ENCODE assay signal across 8 cellular contexts in the genomic region with DNA sequence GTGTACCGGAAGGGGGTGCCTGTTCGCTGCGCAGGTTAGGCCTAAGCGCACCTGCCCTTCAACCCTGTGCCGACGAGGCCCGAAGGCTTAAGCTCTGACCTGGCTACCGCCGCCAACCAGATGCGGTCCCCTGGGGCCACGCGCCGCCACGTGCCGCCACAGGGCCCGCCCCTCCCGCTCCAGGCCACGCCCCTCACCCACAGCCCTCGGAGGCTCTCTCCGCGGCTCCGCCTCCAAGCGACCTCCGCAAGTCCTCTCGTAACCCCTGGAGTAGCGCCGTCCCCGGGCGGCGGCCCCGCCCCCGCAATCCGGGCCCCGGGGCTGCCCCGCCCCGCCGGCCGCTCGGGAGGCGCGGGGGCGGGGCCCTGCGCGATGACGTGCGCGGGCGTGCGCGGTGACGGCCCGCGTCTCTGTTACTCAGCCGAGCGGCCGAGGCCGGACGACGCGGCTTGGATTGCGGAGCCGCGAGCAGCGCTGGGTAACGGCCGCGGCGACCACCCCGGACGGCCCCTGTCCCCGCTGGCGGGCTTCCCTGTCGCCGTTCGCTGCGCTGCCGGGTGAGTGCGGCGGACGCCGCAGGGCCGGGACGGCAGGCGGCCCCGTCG. TPM values are rescaled to one million over a fixed set of nuclear protein-coding genes. Genes with fewer than 3 reads are reported as not detected.
DNase-seq lines count a peak whose midpoint lies in the region; TF ChIP-seq lines count a peak whose summit lies in the region.

TSS of gene MAPK8 (plus strand) at position 413 of the 605 bp plus-strand sequence. CDS start 94,984 bp downstream, outside the sequence.

- peak; percentile 62 for DNase-seq in GM04504 (ENCODE audit: low read depth)
- peak; percentile 71 for DNase-seq in HFFc6
- peak; percentile 96 for DNase-seq in NAMALWA (ENCODE audit: low spot score)
- DNase-seq in SK-N-MC (ENCODE audit: low read depth, low spot score), result peak; percentile 1
- peak; percentile 94 for DNase-seq in activated naive CD4-positive, alpha-beta T cell treated with anti-CD3 and anti-CD28 coated beads, Interleukin-2, amount 10 ng/mL, durations not matched to agents 7 days and 5 days
- DNase-seq in germinal center (ENCODE audit: low spot score), result peak; percentile 100
- DNase-seq in nucleus accumbens (lab: John Stamatoyannopoulos, UW), result peak in 55 of 56 donors; percentile 50 to 97 (median 85)
- peak; percentile 80 for DNase-seq in superior temporal gyrus (ENCODE audit: extremely low spot score)

- no peaks in the 10 kb centered on the region for H3K9me3 ChIP-seq in SK-N-MC (ENCODE audit: low read depth, low read length)

- peak within 1 kb of the TSS; percentile 79 for H3K9ac ChIP-seq in SK-N-MC (ENCODE audit: insufficient read length)

- peak within 1 kb of the TSS; percentile 79 for H3K4me3 ChIP-seq in SK-N-MC

- no peak for TF ChIP-seq CTCF in HFFc6 (IDR thresholded peaks at IDR 0.05)

- H3K36me3 Mint-ChIP-seq in HFFc6 (ENCODE audit: low read depth), result peaks cover 22% of the 10 kb centered on the region
- no peaks in the 10 kb centered on the region for H3K36me3 Mint-ChIP-seq in activated naive CD4-positive, alpha-beta T cell treated with anti-CD3 and anti-CD28 coated beads, Interleukin-2, amount 10 ng/mL, durations not matched to agents 7 days and 5 days

- H3K27ac Mint-ChIP-seq in HFFc6, result peak within 1 kb of the TSS; percentile 68
- peak within 1 kb of the TSS; percentile 71 for H3K27ac Mint-ChIP-seq in activated naive CD4-positive, alpha-beta T cell treated with anti-CD3 and anti-CD28 coated beads, Interleukin-2, amount 10 ng/mL, durations not matched to agents 7 days and 5 days

- no peaks in the 10 kb centered on the region for H3K36me3 ChIP-seq in SK-N-MC (ENCODE audit: insufficient read depth, low read length)

- H3K9me3 Mint-ChIP-seq in HFFc6, result no peaks in the 10 kb centered on the region
- no peaks in the 10 kb centered on the region for H3K9me3 Mint-ChIP-seq in activated naive CD4-positive, alpha-beta T cell treated with anti-CD3 and anti-CD28 coated beads, Interleukin-2, amount 10 ng/mL, durations not matched to agents 7 days and 5 days

- CTCF ChIA-PET in activated naive CD4-positive, alpha-beta T cell treated with anti-CD3 and anti-CD28 coated beads, Interleukin-2, amount 10 ng/mL, durations not matched to agents 7 days and 5 days (lab: Charles Lee), result no interaction called here

- peaks cover 41% of the 10 kb centered on the region for H3K4me1 Mint-ChIP-seq in HFFc6 (ENCODE audit: low read depth)
- peaks cover 26% of the 10 kb centered on the region for H3K4me1 Mint-ChIP-seq in activated naive CD4-positive, alpha-beta T cell treated with anti-CD3 and anti-CD28 coated beads, Interleukin-2, amount 10 ng/mL, durations not matched to agents 7 days and 5 days

- peaks cover 11% of the 10 kb centered on the region; the same call in 1 of the 2 replicates for H3K27me3 Mint-ChIP-seq in HFFc6 (ENCODE audit: insufficient read depth)
- H3K27me3 Mint-ChIP-seq in activated naive CD4-positive, alpha-beta T cell treated with anti-CD3 and anti-CD28 coated beads, Interleukin-2, amount 10 ng/mL, durations not matched to agents 7 days and 5 days, result peaks cover 19% of the 10 kb centered on the region

- H3K4me3 Mint-ChIP-seq in HFFc6, result peak within 1 kb of the TSS; percentile 92
- peak within 1 kb of the TSS; percentile 79 for H3K4me3 Mint-ChIP-seq in activated naive CD4-positive, alpha-beta T cell treated with anti-CD3 and anti-CD28 coated beads, Interleukin-2, amount 10 ng/mL, durations not matched to agents 7 days and 5 days

- H3K27ac ChIP-seq in SK-N-MC, result no peak within 1 kb of the TSS

RNA-seq across cellular contexts. Expression of gene MAPK8, which starts in this region (rescaled TPM):
- total RNA-seq in HFFc6 (2021; fragmentation: NEBNext Ultra II Directional; extraction: Animal tissue kit (Norgen Biotek cat#: 25700)), result 10 to 100 TPM; 56.3 to 96.6 (median 74.8) TPM

Comparison
In these comparisons a context has a peak if more than half of its experiments do, and no peak if none do; other contexts are left out.
1. DNase-seq: peak in every context shown above with its lines; median percentile 100 in germinal center; 96 in NAMALWA; 94 in activated naive CD4-positive, alpha-beta T cell treated with anti-CD3 and anti-CD28 coated beads, Interleukin-2, amount 10 ng/mL, durations not matched to agents 7 days and 5 days; 85 in nucleus accumbens; 80 in superior temporal gyrus; 71 in HFFc6; 62 in GM04504; 1 in SK-N-MC.